In genomic region chr21:42547906-42548365, GRCh38 we compare ENCODE assay signal across 16 cellular contexts. TPM values are rescaled to one million over a fixed set of nuclear protein-coding genes. Genes with fewer than 3 reads are reported as not detected.
DNase-seq lines count a peak whose midpoint lies in the region; ATAC-seq and TF ChIP-seq lines count a peak whose summit lies in the region.
"Had no signal": no experiment of that assay in that cellular context is flagged by ENCODE, and none has a peak within 500 bp of the region (broad histone marks: within the 10 kb centered on the region; RNA-seq: fewer than 3 reads in every experiment).

No MANE protein-coding gene starts in this region.

- 95 to 96% methylated on average over 22 of the region's 22 CpGs for WGBS in sigmoid colon, 2 donors
- 94 to 97% methylated on average over 22 of the region's 22 CpGs for WGBS in aorta, 2 donors

- H3K4me3 ChIP-seq in left lung (no peak overlapping the region), sigmoid colon (no peak overlapping the region), aorta (ENCODE audit: low read length in 2 of 2) (no peak overlapping the region)
- H3K4me3 ChIP-seq: A549 had no signal

- peaks cover 8% of the 10 kb centered on the region for H3K4me1 Mint-ChIP-seq in T-helper 17 cell
- H3K4me1 Mint-ChIP-seq in activated CD8-positive, alpha-beta T cell treated with anti-CD3 and anti-CD28 coated beads, Interleukin-2, amount 10 ng/mL, durations not matched to agents 7 days and 5 days (ENCODE audit: low read depth), result peaks cover 11% of the 10 kb centered on the region
- peaks cover 4% of the 10 kb centered on the region for H3K4me1 Mint-ChIP-seq in progenitor cell of endocrine pancreas (ENCODE audit: low read depth)
- peaks cover 6 to 8% of the 10 kb centered on the region in 2 donors for H3K4me1 Mint-ChIP-seq in immature natural killer cell
- H3K4me1 Mint-ChIP-seq: CD14-positive monocyte had no signal

- H3K36me3 ChIP-seq in left lung (peaks cover 0 to 71% of the 10 kb centered on the region in 2 donors), sigmoid colon (peaks cover 0 to 46% (median 5%) of the 10 kb centered on the region in 4 donors), aorta (ENCODE audit: control insufficient read depth in 1 of 2, insufficient read depth in 2 of 2, low read length in 1 of 2) (peaks cover 0 to 2% of the 10 kb centered on the region in 2 donors)

- H3K27ac Mint-ChIP-seq in T-helper 17 cell, result peak overlapping the region; percentile 68
- no peak overlapping the region for H3K27ac Mint-ChIP-seq in activated CD8-positive, alpha-beta T cell treated with anti-CD3 and anti-CD28 coated beads, Interleukin-2, amount 10 ng/mL, durations not matched to agents 7 days and 5 days
- no peak overlapping the region for H3K27ac Mint-ChIP-seq in progenitor cell of endocrine pancreas
- no peak overlapping the region for H3K27ac Mint-ChIP-seq in immature natural killer cell
- H3K27ac Mint-ChIP-seq: HFFc6 had no signal

- intact Hi-C loops in left lung (cut with DNase I), result no loop called here
- intact Hi-C loops in sigmoid colon (cut with DNase I), result no loop called here
- intact Hi-C loops in aorta (cut with DNase I), result loop anchor here in 1 of 2 donors (10.0 kb wide), 1 partner anchor 83 kb away; no protein-coding TSS in a partner anchor

- H3K27me3 ChIP-seq in left lung (no peaks in the 10 kb centered on the region), sigmoid colon (no peaks in the 10 kb centered on the region), aorta (ENCODE audit: control insufficient read depth in 1 of 2, insufficient read depth in 2 of 2, low read length in 1 of 2) (no peaks in the 10 kb centered on the region)

- no peak for DNase-seq in T-helper 17 cell
- peak; percentile 24 to 64 for DNase-seq in left lung
- peak; percentile 55 for DNase-seq in sigmoid colon
- DNase-seq in aorta, result peak; percentile 34 to 62
- no peak for DNase-seq in activated CD8-positive, alpha-beta T cell treated with anti-CD3 and anti-CD28 coated beads, Interleukin-2, amount 10 ng/mL, durations not matched to agents 7 days and 5 days
- DNase-seq in progenitor cell of endocrine pancreas (ENCODE audit: low spot score, unreplicated experiment), result no peak
- no peak for DNase-seq in immature natural killer cell
- DNase-seq: DMS53, GF-D8, HCEC 1CT, HFFc6 had no signal

- no peak for TF ChIP-seq CTCF in left lung (IDR thresholded peaks at IDR 0.05)
- TF ChIP-seq CTCF in sigmoid colon (IDR thresholded peaks at IDR 0.05), result no peak
- TF ChIP-seq CTCF in progenitor cell of endocrine pancreas (IDR thresholded peaks at IDR 0.05; ENCODE audit: unreplicated experiment), result no peak

- ATAC-seq in T-helper 17 cell (no peak), left lung (no peak), aorta (ENCODE audit: low FRiP score) (peak; percentile 8)
- ATAC-seq in activated CD8-positive, alpha-beta T cell treated with anti-CD3 and anti-CD28 coated beads, Interleukin-2, amount 10 ng/mL, durations not matched to agents 7 days and 5 days, result no peak
- ATAC-seq: A549 had no signal

- H3K9me3 Mint-ChIP-seq in activated CD8-positive, alpha-beta T cell treated with anti-CD3 and anti-CD28 coated beads, Interleukin-2, amount 10 ng/mL, durations not matched to agents 7 days and 5 days (ENCODE audit: insufficient read depth), result no peaks in the 10 kb centered on the region
- H3K9me3 Mint-ChIP-seq in progenitor cell of endocrine pancreas (ENCODE audit: low read depth) (peaks cover 3% of the 10 kb centered on the region), immature natural killer cell (no peaks in the 10 kb centered on the region)

- no peaks in the 10 kb centered on the region for H3K9me3 ChIP-seq in T-helper 17 cell (ENCODE audit: control insufficient read depth, low read length, poor library complexity, severe bottlenecking)
- H3K9me3 ChIP-seq in left lung, result no peaks in the 10 kb centered on the region
- no peaks in the 10 kb centered on the region for H3K9me3 ChIP-seq in sigmoid colon
- no peaks in the 10 kb centered on the region for H3K9me3 ChIP-seq in aorta (ENCODE audit: control insufficient read depth, low read length)
- H3K9me3 ChIP-seq: A549 had no signal

- H3K4me3 Mint-ChIP-seq in T-helper 17 cell (no peak overlapping the region), progenitor cell of endocrine pancreas (ENCODE audit: low read depth) (no peak overlapping the region), immature natural killer cell (no peak overlapping the region)
- H3K4me3 Mint-ChIP-seq in activated CD8-positive, alpha-beta T cell treated with anti-CD3 and anti-CD28 coated beads, Interleukin-2, amount 10 ng/mL, durations not matched to agents 7 days and 5 days, result no peak overlapping the region
- H3K4me3 Mint-ChIP-seq: CD14-positive monocyte, HFFc6 had no signal

- H3K27ac ChIP-seq in left lung (no peak overlapping the region), sigmoid colon (no peak overlapping the region), aorta (ENCODE audit: low read depth in 1 of 2, low read length in 2 of 2) (no peak overlapping the region)
- H3K27ac ChIP-seq: A549, HL-60 had no signal

- H3K4me1 ChIP-seq in left lung, result no peaks in the 10 kb centered on the region
- H3K4me1 ChIP-seq in sigmoid colon, result no peaks in the 10 kb centered on the region
- no peaks in the 10 kb centered on the region for H3K4me1 ChIP-seq in aorta (ENCODE audit: control insufficient read depth in 1 of 2, insufficient read depth in 2 of 2, low read length in 2 of 2)
- H3K4me1 ChIP-seq: A549 had no signal

- TF ChIP-seq POLR2A in sigmoid colon (IDR thresholded peaks at IDR 0.05), result no peak

- CTCF ChIA-PET in activated CD8-positive, alpha-beta T cell treated with anti-CD3 and anti-CD28 coated beads, Interleukin-2, amount 10 ng/mL, durations not matched to agents 7 days and 5 days (lab: Charles Lee), result no interaction called here

- no peaks in the 10 kb centered on the region for H3K27me3 Mint-ChIP-seq in T-helper 17 cell
- no peaks in the 10 kb centered on the region for H3K27me3 Mint-ChIP-seq in activated CD8-positive, alpha-beta T cell treated with anti-CD3 and anti-CD28 coated beads, Interleukin-2, amount 10 ng/mL, durations not matched to agents 7 days and 5 days (ENCODE audit: low read depth)
- H3K27me3 Mint-ChIP-seq in progenitor cell of endocrine pancreas, result no peaks in the 10 kb centered on the region
- H3K27me3 Mint-ChIP-seq in immature natural killer cell (ENCODE audit: low read depth in 3 of 3), result peaks cover 2 to 7% (median 3%) of the 10 kb centered on the region in 3 donors

- POLR2A ChIA-PET in activated CD8-positive, alpha-beta T cell treated with anti-CD3 and anti-CD28 coated beads, Interleukin-2, amount 10 ng/mL, durations not matched to agents 7 days and 5 days (lab: Charles Lee), result no interaction called here

- H3K36me3 Mint-ChIP-seq in T-helper 17 cell (ENCODE audit: low read depth) (peaks cover 17% of the 10 kb centered on the region), progenitor cell of endocrine pancreas (ENCODE audit: insufficient read depth) (peaks cover 47% of the 10 kb centered on the region), immature natural killer cell (peaks cover 23 to 58% (median 28%) of the 10 kb centered on the region in 3 donors)
- peaks cover 18% of the 10 kb centered on the region for H3K36me3 Mint-ChIP-seq in activated CD8-positive, alpha-beta T cell treated with anti-CD3 and anti-CD28 coated beads, Interleukin-2, amount 10 ng/mL, durations not matched to agents 7 days and 5 days (ENCODE audit: low read depth)

- TF ChIP-seq EP300 in sigmoid colon (IDR thresholded peaks at IDR 0.05), result no peak

RNA-seq across cellular contexts. Expression of gene SLC37A1, which starts 34.3 kb away (rescaled TPM):
- total RNA-seq in T-helper 17 cell (10 to 100 TPM; 21.0 to 24.0 TPM), left lung (10 to 100 TPM; 22.4 to 26.8 TPM), sigmoid colon (1 to 10 TPM; 2.3 to 7.8 (median 5.0) TPM), aorta (10 to 100 TPM in 1 of 2 donors, 1 to 10 TPM in 1; 6.5 to 11.7 TPM), progenitor cell of endocrine pancreas (58.4 and 60.2 TPM in 2 replicates)
- polyA plus RNA-seq in sigmoid colon (10 to 100 TPM; 21.0 to 98.5 (median 31.2) TPM), aorta (1 to 10 TPM; 5.0 to 6.3 TPM), immature natural killer cell (1 to 10 TPM in 2 of 3 donors, under 1 TPM in 1; 0.09 to 6.3 (median 3.0) TPM)
- total RNA-seq in activated CD8-positive, alpha-beta T cell treated with anti-CD3 and anti-CD28 coated beads, Interleukin-2, amount 10 ng/mL, durations not matched to agents 7 days and 5 days, result 10 to 100 TPM; 18.9 to 19.2 TPM
- total RNA-seq: HFFc6 had no signal

RNA-seq across cellular contexts. Expression of gene RSPH1, which starts 51.9 kb away (rescaled TPM):
- total RNA-seq in T-helper 17 cell (under 1 TPM in 1 of 2 donors, not detected in 1; 0.47 TPM), left lung (10 to 100 TPM in 1 of 2 donors, under 1 TPM in 1; 0.73 to 10.7 TPM), sigmoid colon (1 to 10 TPM in 2 of 4 donors, not detected in 2; 1.2 TPM), aorta (under 1 TPM in 1 of 2 donors, not detected in 1; 0.26 TPM), progenitor cell of endocrine pancreas (4.4 and 7.1 TPM in 2 replicates)
- polyA plus RNA-seq in sigmoid colon (10 to 100 TPM in 1 of 3 donors, 1 to 10 TPM in 2; 3.0 to 13.4 (median 8.8) TPM), aorta (1 to 10 TPM in 1 of 2 donors, under 1 TPM in 1; 0.18 to 1.6 TPM), immature natural killer cell (under 1 TPM in 1 of 3 donors, not detected in 2; 0.37 TPM)
- total RNA-seq in activated CD8-positive, alpha-beta T cell treated with anti-CD3 and anti-CD28 coated beads, Interleukin-2, amount 10 ng/mL, durations not matched to agents 7 days and 5 days, result not detected
- total RNA-seq: H1, HFFc6 had no signal
- polyA plus RNA-seq: AG04450, CD14-positive monocyte had no signal

Comparison
In these comparisons a context has a peak if more than half of its experiments do, and no peak if none do; other contexts are left out.
1. DNase-seq: peak in left lung (2 of 2), sigmoid colon (single experiment) and aorta (2 of 2); none in T-helper 17 cell (0 of 3), activated CD8-positive, alpha-beta T cell treated with anti-CD3 and anti-CD28 coated beads, Interleukin-2, amount 10 ng/mL, durations not matched to agents 7 days and 5 days (single experiment), progenitor cell of endocrine pancreas (single experiment) and immature natural killer cell (0 of 3).